8 cellular contexts compared by ENCODE assay signal in the genomic region with DNA sequence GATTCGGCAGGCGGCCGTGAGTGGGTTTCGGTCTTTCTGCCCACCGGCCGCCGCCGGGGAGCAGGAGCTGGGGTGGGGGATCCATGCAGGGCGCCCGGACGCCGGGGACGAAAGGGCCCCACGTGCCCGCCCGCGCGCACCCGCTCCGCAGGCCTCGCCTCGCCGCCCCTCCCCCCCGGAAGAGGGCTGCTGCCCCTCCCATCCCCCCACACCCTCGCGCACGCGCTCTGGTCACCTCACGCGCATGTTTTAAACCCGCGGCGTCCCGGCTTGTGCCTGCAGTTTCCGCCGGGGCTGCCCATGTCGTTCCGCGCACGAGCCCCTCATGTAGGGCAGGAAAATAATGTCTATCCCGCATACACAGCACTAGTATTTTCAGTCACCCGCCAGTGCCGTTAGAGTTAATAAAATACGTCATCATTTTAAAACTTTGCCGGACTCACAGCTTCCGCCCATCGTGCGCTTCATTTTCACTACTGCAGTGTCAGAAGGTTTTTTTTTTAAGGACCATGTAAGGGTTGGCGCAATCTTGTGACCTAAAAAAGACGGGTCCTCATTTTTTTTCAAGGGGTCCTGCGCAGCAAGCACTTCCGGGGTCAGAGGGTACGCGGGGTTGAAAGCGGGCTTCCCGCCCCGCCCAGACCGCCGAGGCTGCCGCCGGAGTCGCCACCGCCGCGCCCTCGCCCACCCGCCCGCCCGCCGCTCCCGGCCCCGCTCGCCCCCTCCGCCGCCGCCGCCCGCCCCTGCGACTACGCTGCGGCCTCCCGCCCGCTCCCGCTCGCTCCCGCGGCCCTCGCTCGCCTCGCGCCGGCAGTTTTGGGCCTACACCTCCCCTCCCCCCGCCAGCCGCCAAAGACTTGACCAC.
A peak's percentile ranks its signal among the peaks of the same experiment; 100 is the strongest.
DNase-seq lines count a peak whose midpoint lies in the region; ATAC-seq and TF ChIP-seq lines count a peak whose summit lies in the region.

Gene PCBP1, plus strand, starts transcription at position 640 of the 865 bp plus-strand sequence. CDS start 267 bp downstream, outside the sequence.

- peak within 1 kb of the TSS; percentile 87 for H3K4me3 ChIP-seq in GM06990 (replicated peaks; ENCODE audit: low read depth, low read length)

- TF ChIP-seq CTCF in GM06990 (IDR thresholded peaks at IDR 0.05; ENCODE audit: insufficient read depth, low read length, poor library complexity, severe bottlenecking), result no peak

- H3K27ac ChIP-seq in substantia nigra (ENCODE audit: low read depth, low read length, poor library complexity, severe bottlenecking), result peak within 1 kb of the TSS; percentile 100

- H3K27me3 Mint-ChIP-seq in activated naive CD4-positive, alpha-beta T cell treated with anti-CD3 and anti-CD28 coated beads, Interleukin-2, amount 50 U/mL, for 24 hours, result no peaks in the 10 kb centered on the region

- ATAC-seq in HG02623 (IDR thresholded peaks at IDR 0.05; ENCODE audit: unreplicated experiment), result peak; percentile 35

- peaks cover 33% of the 10 kb centered on the region for H3K36me3 Mint-ChIP-seq in activated naive CD4-positive, alpha-beta T cell treated with anti-CD3 and anti-CD28 coated beads, Interleukin-2, amount 50 U/mL, for 24 hours

- DNase-seq in GM06990 (ENCODE audit: extremely low read depth, insufficient read length), result peak; percentile 96
- peak; percentile 64 for DNase-seq in NCI-H128 (lab: John Stamatoyannopoulos, UW; ENCODE audit: unreplicated experiment)
- DNase-seq in SKM-1 treated with dmso at 0.1 percent for 144 hours (lab: John Stamatoyannopoulos, UW; ENCODE audit: unreplicated experiment), result peak; percentile 86
- peak; percentile 90 for DNase-seq in globus pallidus (ENCODE audit: low spot score)
- DNase-seq in nucleus accumbens (lab: John Stamatoyannopoulos, UW), result peak in 55 of 56 donors; percentile 35 to 94 (median 85)
- DNase-seq in substantia nigra (lab: John Stamatoyannopoulos, UW), result peak; percentile 59 to 93 (median 85)

- H3K27me3 ChIP-seq in GM06990 (replicated peaks; ENCODE audit: control insufficient read depth, insufficient read depth, low read length), result no peaks in the 10 kb centered on the region

- H3K36me3 ChIP-seq in GM06990 (ENCODE audit: control insufficient read depth, insufficient read depth, low read length), result peaks cover 5% of the 10 kb centered on the region

- peaks cover 52% of the 10 kb centered on the region for H3K4me1 Mint-ChIP-seq in activated naive CD4-positive, alpha-beta T cell treated with anti-CD3 and anti-CD28 coated beads, Interleukin-2, amount 50 U/mL, for 24 hours

- H3K27ac Mint-ChIP-seq in activated naive CD4-positive, alpha-beta T cell treated with anti-CD3 and anti-CD28 coated beads, Interleukin-2, amount 50 U/mL, for 24 hours, result peak within 1 kb of the TSS; percentile 100

- H3K9me3 Mint-ChIP-seq in activated naive CD4-positive, alpha-beta T cell treated with anti-CD3 and anti-CD28 coated beads, Interleukin-2, amount 50 U/mL, for 24 hours, result no peaks in the 10 kb centered on the region

- H3K4me3 Mint-ChIP-seq in activated naive CD4-positive, alpha-beta T cell treated with anti-CD3 and anti-CD28 coated beads, Interleukin-2, amount 50 U/mL, for 24 hours, result peak within 1 kb of the TSS; percentile 99

Comparison
In these comparisons a context has a peak if more than half of its experiments do, and no peak if none do; other contexts are left out.
1. Peak in every context shown above with its lines: DNase-seq, ATAC-seq, H3K4me3 ChIP-seq and H3K27ac ChIP-seq.